Comparison of ENCODE assay signal across 27 cellular contexts in the genomic region with DNA sequence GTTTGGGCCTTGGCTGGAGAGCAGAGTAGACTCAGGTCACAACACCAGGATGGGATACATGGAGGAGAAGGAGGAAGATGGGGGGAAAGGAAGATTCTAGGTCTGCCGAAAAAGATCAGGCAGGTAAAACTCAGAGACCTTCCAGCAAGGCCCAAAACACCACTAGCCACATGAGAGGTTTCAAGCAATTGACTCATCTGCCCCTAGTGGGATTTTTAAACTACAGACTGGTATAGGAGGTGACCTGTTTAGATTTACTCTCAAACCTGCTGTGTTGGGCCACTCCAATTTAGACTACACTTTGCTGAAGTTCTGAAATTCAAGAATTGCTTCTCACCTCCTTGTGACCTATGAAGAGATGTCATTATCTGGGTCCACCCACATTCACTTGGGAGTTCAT.
"Had no signal": no experiment of that assay in that cellular context is flagged by ENCODE, and none has a peak within 500 bp of the region (broad histone marks: within the 10 kb centered on the region; RNA-seq: fewer than 3 reads in every experiment).

No MANE protein-coding gene starts in this region.

- H3K4me1 Mint-ChIP-seq: memory B cell; naive thymus-derived CD4-positive, alpha-beta T cell; stimulated activated naive B cell treated with anti-CD40 and anti-IgM and Interleukin-4, amounts not matched to agents 10 μg/mL and 1 μg/mL and 100 μg/mL, for 72 hours had no signal

- DNase-seq: colonic mucosa; effector CD8-positive, alpha-beta T cell; foreskin melanocyte; glutamatergic neuron; heart right ventricle; hippocampal formation; midbrain; naive thymus-derived CD4-positive, alpha-beta T cell; nucleus accumbens; ovary; posterior cingulate gyrus; psoas muscle; right cardiac atrium; sigmoid colon; spleen; stimulated activated naive B cell treated with anti-CD40 and anti-IgM and Interleukin-4, amounts not matched to agents 10 μg/mL and 1 μg/mL and 100 μg/mL, for 72 hours; upper lobe of right lung; uterus had no signal

- H3K9me3 Mint-ChIP-seq: nephron; stimulated activated naive CD8-positive, alpha-beta T cell treated with anti-CD3 and anti-CD28 coated beads, Interleukin-15, Interleukin-2, amounts not matched to agents 100 ng/mL and 50 ng/mL, for 24 hours had no signal

- H3K27me3 ChIP-seq: colonic mucosa, esophagus muscularis mucosa, heart right ventricle, ovary, sigmoid colon, spleen, tibial nerve, upper lobe of right lung, uterus had no signal

- H3K27ac Mint-ChIP-seq: dendritic cell treated with granulocyte-macrophage colony-stimulating factor and Interleukin-4, amounts not matched to agents 40 ng/mL and 50 ng/mL, for 4 days; memory B cell; naive thymus-derived CD4-positive, alpha-beta T cell; nephron; stimulated activated naive B cell treated with anti-CD40 and anti-IgM and Interleukin-4, amounts not matched to agents 10 μg/mL and 1 μg/mL and 100 μg/mL, for 72 hours; stimulated activated naive CD8-positive, alpha-beta T cell treated with anti-CD3 and anti-CD28 coated beads, Interleukin-15, Interleukin-2, amounts not matched to agents 100 ng/mL and 50 ng/mL, for 24 hours had no signal

- H3K9me3 ChIP-seq: colonic mucosa, esophagus muscularis mucosa, ovary, psoas muscle, sigmoid colon, spleen, thoracic aorta, tibial nerve, upper lobe of right lung, uterus had no signal

- H3K4me1 ChIP-seq: colonic mucosa, esophagus muscularis mucosa, heart right ventricle, psoas muscle, sigmoid colon, spleen, tibial nerve, upper lobe of right lung, uterus had no signal

- H3K4me3 ChIP-seq: colonic mucosa, esophagus muscularis mucosa, heart right ventricle, lung, ovary, psoas muscle, sigmoid colon, spleen, thoracic aorta, tibial nerve, upper lobe of right lung, uterus had no signal

- H3K36me3 ChIP-seq: colonic mucosa, esophagus muscularis mucosa, heart right ventricle, ovary, sigmoid colon, spleen, thoracic aorta, tibial nerve, upper lobe of right lung, uterus had no signal

- ATAC-seq: heart right ventricle; left lobe of liver; naive thymus-derived CD4-positive, alpha-beta T cell; psoas muscle; right cardiac atrium; stimulated activated naive B cell treated with anti-CD40 and anti-IgM and Interleukin-4, amounts not matched to agents 10 μg/mL and 1 μg/mL and 100 μg/mL, for 72 hours; upper lobe of right lung had no signal

- H3K4me3 Mint-ChIP-seq: dendritic cell treated with granulocyte-macrophage colony-stimulating factor and Interleukin-4, amounts not matched to agents 40 ng/mL and 50 ng/mL, for 4 days; memory B cell; naive thymus-derived CD4-positive, alpha-beta T cell; nephron; stimulated activated naive B cell treated with anti-CD40 and anti-IgM and Interleukin-4, amounts not matched to agents 10 μg/mL and 1 μg/mL and 100 μg/mL, for 72 hours; stimulated activated naive CD8-positive, alpha-beta T cell treated with anti-CD3 and anti-CD28 coated beads, Interleukin-15, Interleukin-2, amounts not matched to agents 100 ng/mL and 50 ng/mL, for 24 hours had no signal

- H3K36me3 Mint-ChIP-seq: memory B cell; naive thymus-derived CD4-positive, alpha-beta T cell; stimulated activated naive B cell treated with anti-CD40 and anti-IgM and Interleukin-4, amounts not matched to agents 10 μg/mL and 1 μg/mL and 100 μg/mL, for 72 hours had no signal

- H3K27me3 Mint-ChIP-seq: dendritic cell treated with granulocyte-macrophage colony-stimulating factor and Interleukin-4, amounts not matched to agents 40 ng/mL and 50 ng/mL, for 4 days had no signal

- H3K27ac ChIP-seq: colonic mucosa, esophagus muscularis mucosa, heart right ventricle, ovary, psoas muscle, sigmoid colon, spleen, thoracic aorta, tibial nerve, upper lobe of right lung, uterus had no signal
